In genomic region chr1:45545019-45545493, GRCh38 we compare ENCODE assay signal across 9 cellular contexts.
DNase-seq lines count a peak whose midpoint lies in the region; ATAC-seq lines count a peak whose summit lies in the region.
"Had no signal": no experiment of that assay in that cellular context is flagged by ENCODE, and none has a peak within 500 bp of the region (broad histone marks: within the 10 kb centered on the region; RNA-seq: fewer than 3 reads in every experiment).

No MANE protein-coding gene starts in this region.

- peaks cover 38% of the 10 kb centered on the region for H3K4me1 Mint-ChIP-seq in activated naive CD4-positive, alpha-beta T cell treated with anti-CD3 and anti-CD28 coated beads, Interleukin-2, amount 50 U/mL, for 24 hours

- peak; percentile 73 for ATAC-seq in HG02981 (IDR thresholded peaks at IDR 0.05; ENCODE audit: unreplicated experiment)
- peak; percentile 67 for ATAC-seq in stimulated activated naive CD8-positive, alpha-beta T cell treated with anti-CD3 and anti-CD28 coated beads, Interleukin-15, Interleukin-2, amounts not matched to agents 100 U/mL and 50 U/mL, for 24 hours
- ATAC-seq in HG02588 (IDR thresholded peaks at IDR 0.05; ENCODE audit: unreplicated experiment): no peak

- no peaks in the 10 kb centered on the region for H3K9me3 Mint-ChIP-seq in activated naive CD4-positive, alpha-beta T cell treated with anti-CD3 and anti-CD28 coated beads, Interleukin-2, amount 50 U/mL, for 24 hours

- no peaks in the 10 kb centered on the region for H3K27me3 Mint-ChIP-seq in activated naive CD4-positive, alpha-beta T cell treated with anti-CD3 and anti-CD28 coated beads, Interleukin-2, amount 50 U/mL, for 24 hours

- no peak overlapping the region for H3K4me3 Mint-ChIP-seq in activated naive CD4-positive, alpha-beta T cell treated with anti-CD3 and anti-CD28 coated beads, Interleukin-2, amount 50 U/mL, for 24 hours

- peak; percentile 57 for DNase-seq in activated CD8-positive, alpha-beta memory T cell treated with anti-CD3 and anti-CD28 coated beads, Interleukin-2, amount 50 U/mL, for 48 hours
- DNase-seq in activated CD8-positive, alpha-beta memory T cell treated with anti-CD3 and anti-CD28 coated beads for 24 hours: no peak
- DNase-seq in stimulated activated naive CD8-positive, alpha-beta T cell treated with anti-CD3 and anti-CD28 coated beads, Interleukin-15, Interleukin-2, amounts not matched to agents 100 U/mL and 50 U/mL, for 24 hours: peak; percentile 52
- no peak for DNase-seq in SKM-1 treated with dmso at 0.1 percent for 144 hours (lab: John Stamatoyannopoulos, UW; ENCODE audit: unreplicated experiment)
- no peak for DNase-seq in HCEC 1CT
- DNase-seq: retina had no signal

- H3K36me3 Mint-ChIP-seq in activated naive CD4-positive, alpha-beta T cell treated with anti-CD3 and anti-CD28 coated beads, Interleukin-2, amount 50 U/mL, for 24 hours: no peaks in the 10 kb centered on the region

- peak overlapping the region; percentile 30 for H3K27ac Mint-ChIP-seq in activated naive CD4-positive, alpha-beta T cell treated with anti-CD3 and anti-CD28 coated beads, Interleukin-2, amount 50 U/mL, for 24 hours

Comparison
In these comparisons a context has a peak if more than half of its experiments do, and no peak if none do; other contexts are left out.
1. DNase-seq: peak in activated CD8-positive, alpha-beta memory T cell treated with anti-CD3 and anti-CD28 coated beads, Interleukin-2, amount 50 U/mL, for 48 hours (single experiment) and stimulated activated naive CD8-positive, alpha-beta T cell treated with anti-CD3 and anti-CD28 coated beads, Interleukin-15, Interleukin-2, amounts not matched to agents 100 U/mL and 50 U/mL, for 24 hours (single experiment); none in activated CD8-positive, alpha-beta memory T cell treated with anti-CD3 and anti-CD28 coated beads for 24 hours (single experiment), SKM-1 treated with dmso at 0.1 percent for 144 hours (single experiment) and HCEC 1CT (single experiment).